ENCODE assay signal across 19 cellular contexts in genomic region chr7:95700917-95701316, GRCh38.
"Had no signal": no experiment of that assay in that cellular context is flagged by ENCODE, and none has a peak within 500 bp of the region (broad histone marks: within the 10 kb centered on the region; RNA-seq: fewer than 3 reads in every experiment).

No MANE protein-coding gene starts in this region.

- DNase-seq: effector CD4-positive, alpha-beta T cell; endodermal cell; erythroblast; foreskin keratinocyte; kidney; left cardiac atrium; left ventricle myocardium inferior; lower lobe of right lung; natural killer cell; posterior cingulate gyrus; small intestine; stimulated activated CD4-positive, alpha-beta T cell treated with anti-CD3 and anti-CD28 coated beads, Interleukin-12 subunit alpha, Interleukin-12 subunit beta, amount 100 ng/mL, for 4 hours; stimulated activated naive CD4-positive, alpha-beta T cell; stomach; substantia nigra; transverse colon had no signal

- H3K4me3 ChIP-seq: hepatocyte, left ventricle myocardium inferior, lower lobe of right lung, right atrium auricular region, stomach, thoracic aorta, transverse colon had no signal

- H3K27me3 ChIP-seq: right atrium auricular region, stomach had no signal

- H3K36me3 ChIP-seq: left ventricle myocardium inferior, lower lobe of right lung, right atrium auricular region, stomach, thoracic aorta, transverse colon had no signal

- H3K27ac ChIP-seq: foreskin keratinocyte, hepatocyte, left ventricle myocardium inferior, lower lobe of right lung, right atrium auricular region, stomach, thoracic aorta, transverse colon had no signal

- H3K4me1 ChIP-seq: foreskin keratinocyte, left ventricle myocardium inferior, lower lobe of right lung, right atrium auricular region, stomach, transverse colon had no signal

- H3K9me3 ChIP-seq: left ventricle myocardium inferior, lower lobe of right lung, right atrium auricular region, stomach, thoracic aorta, transverse colon had no signal
